In the genomic region with DNA sequence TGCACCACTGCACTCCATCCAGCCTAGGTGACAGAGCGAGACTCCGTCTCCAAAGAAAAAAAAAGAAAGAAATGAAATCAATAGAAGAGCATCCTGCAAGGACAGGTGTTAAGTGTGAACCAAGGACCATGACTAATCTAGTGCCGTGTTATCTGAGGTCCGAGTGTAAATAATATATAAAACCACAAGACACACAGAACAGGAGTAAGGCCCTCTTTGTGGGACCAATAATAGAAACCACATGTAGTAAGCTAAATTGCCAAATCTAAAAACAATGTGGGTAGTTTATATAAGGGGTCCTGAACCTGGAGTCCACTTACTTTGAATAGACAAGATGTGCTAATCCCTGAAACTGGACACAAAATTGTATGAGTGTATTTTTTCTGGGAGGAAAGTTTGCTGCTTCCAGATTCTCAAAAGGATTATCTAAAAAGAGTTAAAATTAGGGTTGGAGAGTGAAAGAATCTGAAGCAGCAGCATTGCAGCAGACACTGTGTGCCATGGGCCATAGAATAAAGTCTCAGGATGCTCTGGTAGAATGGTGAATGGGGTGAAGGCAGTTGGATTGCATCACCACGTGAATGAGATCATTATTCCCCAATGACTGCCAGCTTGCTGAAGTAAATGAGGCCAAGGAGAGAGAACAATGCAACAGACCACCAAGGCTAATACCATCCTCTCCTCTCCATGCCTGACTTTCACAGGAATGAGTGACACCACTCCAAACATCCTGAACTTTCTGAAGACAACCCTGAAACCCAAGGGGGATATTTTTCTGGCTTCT, we compare ENCODE assay signal across 13 cellular contexts.
A peak's percentile ranks its signal among the peaks of the same experiment; 100 is the strongest.
DNase-seq lines count a peak whose midpoint lies in the region; ATAC-seq and TF ChIP-seq lines count a peak whose summit lies in the region.
"Had no signal": no experiment of that assay in that cellular context is flagged by ENCODE, and none has a peak within 500 bp of the region (broad histone marks: within the 10 kb centered on the region; RNA-seq: fewer than 3 reads in every experiment).

No MANE protein-coding gene starts in this region.

- TF ChIP-seq POLR2A in NB4 (IDR thresholded peaks at IDR 0.05; ENCODE audit: extremely low read depth, insufficient read length), result no peak

- H3K9me3 ChIP-seq in liver (ENCODE audit: control insufficient read depth in 4 of 4, low read length in 3 of 4), result no peaks in the 10 kb centered on the region
- H3K9me3 ChIP-seq in right cardiac atrium (ENCODE audit: control insufficient read depth, low read length), result no peaks in the 10 kb centered on the region

- no peak for ATAC-seq in right cardiac atrium
- ATAC-seq: stimulated activated effector memory CD8-positive, alpha-beta T cell treated with anti-CD3 and anti-CD28 coated beads, Interleukin-12 subunit alpha, Interleukin-12 subunit beta, amount 100 ng/mL, for 72 hours had no signal

- no peak for TF ChIP-seq RAD21 in liver (IDR thresholded peaks at IDR 0.05)

- H3K27me3 ChIP-seq in liver (ENCODE audit: control insufficient read depth in 4 of 4, insufficient read depth in 4 of 4, low read length in 3 of 4), result no peaks in the 10 kb centered on the region
- H3K27me3 ChIP-seq in right cardiac atrium (ENCODE audit: control insufficient read depth, insufficient read depth), result no peaks in the 10 kb centered on the region

- intact Hi-C loops in right cardiac atrium (cut with DNase I), result no loop called here

- TF ChIP-seq CTCF in NB4 (IDR thresholded peaks at IDR 0.05; ENCODE audit: low read depth, low read length) (no peak), cardiac fibroblast (IDR thresholded peaks at IDR 0.05; ENCODE audit: low read depth, low read length) (no peak), liver (IDR thresholded peaks at IDR 0.05; ENCODE audit: low read depth, low read length, missing input control) (no peak)

- peak overlapping the region; percentile 54 to 60 for H3K27ac ChIP-seq in liver (ENCODE audit: low read depth in 1 of 2, low read length in 2 of 2)
- H3K27ac ChIP-seq in right cardiac atrium (ENCODE audit: low read length), result no peak overlapping the region
- H3K27ac ChIP-seq: KMS-11 had no signal

- 80% methylated on average over 5 of the region's 5 CpGs for WGBS in liver
- WGBS in right cardiac atrium, result 79% methylated on average over 5 of the region's 5 CpGs

- no peak overlapping the region for H3K9ac ChIP-seq in liver (ENCODE audit: low read depth in 1 of 2, low read length in 2 of 2)
- H3K9ac ChIP-seq: KMS-11 had no signal

- no peaks in the 10 kb centered on the region for H3K36me3 ChIP-seq in liver (ENCODE audit: control insufficient read depth in 4 of 4, insufficient read depth in 3 of 4, low read depth in 1 of 4, low read length in 3 of 4)

- peaks cover 5 to 37% (median 27%) of the 10 kb centered on the region in 4 donors for H3K4me1 ChIP-seq in liver (ENCODE audit: control insufficient read depth in 4 of 4, insufficient read depth in 4 of 4, low read length in 3 of 4)
- H3K4me1 ChIP-seq in right cardiac atrium (ENCODE audit: control insufficient read depth, insufficient read depth, low read length), result peaks cover 17% of the 10 kb centered on the region

- DNase-seq in EL, result peak; percentile 24
- peak; percentile 83 for DNase-seq in NB4 (ENCODE audit: low read depth)
- peak; percentile 72 to 83 for DNase-seq in cardiac fibroblast (ENCODE audit: low read depth in 2 of 2)
- no peak for DNase-seq in HUDEP-2 (lab: John Stamatoyannopoulos, UW; ENCODE audit: unreplicated experiment in 76 of 76)
- no peak for DNase-seq in right cardiac atrium
- no peak for DNase-seq in stimulated activated CD8-positive, alpha-beta memory T cell treated with anti-CD3 and anti-CD28 coated beads, Interleukin-4, amount 100 ng/mL, for 48 hours
- DNase-seq in OCI-M2 (lab: John Stamatoyannopoulos, UW; ENCODE audit: unreplicated experiment), result no peak
- DNase-seq: activated CD4-positive, CD25-positive, alpha-beta regulatory T cell; activated T-cell treated with anti-CD3 and anti-CD28 coated beads, Interleukin-2, amount 50 U/mL, for 24 hours; erythroblast had no signal

- H3K4me3 ChIP-seq in NB4 (ENCODE audit: low read depth, low read length), result no peak overlapping the region
- H3K4me3 ChIP-seq in cardiac fibroblast (replicated peaks in 1 of 2; ENCODE audit: low read depth in 2 of 2, low read length in 2 of 2), result no peak overlapping the region
- H3K4me3 ChIP-seq in liver (ENCODE audit: low read depth in 1 of 3, low read length in 3 of 3), result no peak overlapping the region
- no peak overlapping the region for H3K4me3 ChIP-seq in right cardiac atrium (ENCODE audit: low read length)

TF ChIP-seq in liver, 16 proteins besides CTCF, POLR2A, EP300 and RAD21:
- peak; percentile 88 to 89 for TF ChIP-seq JUND (IDR thresholded peaks at IDR 0.05)
- no peak for TF ChIP-seq TAF1 (conservative IDR thresholded peaks at IDR 0.05)
- peak; percentile 39 for TF ChIP-seq YY1 (IDR thresholded peaks at IDR 0.05)
- TF ChIP-seq, protein P1, sequence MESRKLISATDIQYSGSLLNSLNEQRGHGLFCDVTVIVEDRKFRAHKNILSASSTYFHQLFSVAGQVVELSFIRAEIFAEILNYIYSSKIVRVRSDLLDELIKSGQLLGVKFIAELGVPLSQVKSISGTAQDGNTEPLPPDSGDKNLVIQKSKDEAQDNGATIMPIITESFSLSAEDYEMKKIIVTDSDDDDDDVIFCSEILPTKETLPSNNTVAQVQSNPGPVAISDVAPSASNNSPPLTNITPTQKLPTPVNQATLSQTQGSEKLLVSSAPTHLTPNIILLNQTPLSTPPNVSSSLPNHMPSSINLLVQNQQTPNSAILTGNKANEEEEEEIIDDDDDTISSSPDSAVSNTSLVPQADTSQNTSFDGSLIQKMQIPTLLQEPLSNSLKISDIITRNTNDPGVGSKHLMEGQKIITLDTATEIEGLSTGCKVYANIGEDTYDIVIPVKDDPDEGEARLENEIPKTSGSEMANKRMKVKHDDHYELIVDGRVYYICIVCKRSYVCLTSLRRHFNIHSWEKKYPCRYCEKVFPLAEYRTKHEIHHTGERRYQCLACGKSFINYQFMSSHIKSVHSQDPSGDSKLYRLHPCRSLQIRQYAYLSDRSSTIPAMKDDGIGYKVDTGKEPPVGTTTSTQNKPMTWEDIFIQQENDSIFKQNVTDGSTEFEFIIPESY (IDR thresholded peaks at IDR 0.05), result no peak
- TF ChIP-seq HNF4A (conservative IDR thresholded peaks at IDR 0.05), result peak in 1 of 2 donors; percentile 39
- TF ChIP-seq, protein P2, sequence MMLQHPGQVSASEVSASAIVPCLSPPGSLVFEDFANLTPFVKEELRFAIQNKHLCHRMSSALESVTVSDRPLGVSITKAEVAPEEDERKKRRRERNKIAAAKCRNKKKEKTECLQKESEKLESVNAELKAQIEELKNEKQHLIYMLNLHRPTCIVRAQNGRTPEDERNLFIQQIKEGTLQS (IDR thresholded peaks at IDR 0.05), result peak; percentile 84
- TF ChIP-seq RXRA (IDR thresholded peaks at IDR 0.05), result peak in 1 of 2 donors; percentile 47

Comparison
In these comparisons a context has a peak if more than half of its experiments do, and no peak if none do; other contexts are left out.
1. DNase-seq: peak in EL (single experiment), NB4 (single experiment) and cardiac fibroblast (2 of 2); none in HUDEP-2 (0 of 76), right cardiac atrium (0 of 3), stimulated activated CD8-positive, alpha-beta memory T cell treated with anti-CD3 and anti-CD28 coated beads, Interleukin-4, amount 100 ng/mL, for 48 hours (single experiment) and OCI-M2 (single experiment).